ENCODE assay signal across 26 cellular contexts in the genomic region with DNA sequence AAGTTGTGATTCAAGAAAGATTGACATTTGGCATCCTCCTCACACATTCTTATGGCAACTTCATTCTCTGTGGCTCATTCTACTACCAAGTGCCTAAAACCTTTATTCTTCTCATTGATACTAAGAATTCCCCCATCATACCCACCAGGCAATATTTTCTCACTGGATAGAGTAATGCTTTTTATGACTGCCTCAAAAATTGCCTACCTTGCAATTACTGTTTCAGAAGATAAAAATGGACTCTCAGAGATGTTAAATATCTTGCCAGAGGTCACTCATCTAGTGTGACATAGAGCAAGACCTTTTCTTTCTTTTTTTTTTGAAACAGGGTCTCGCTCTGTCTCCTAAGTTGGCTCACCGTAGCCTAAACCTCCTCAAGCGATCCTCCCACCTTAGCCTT.
DNase-seq lines count a peak whose midpoint lies in the region; ATAC-seq, FAIRE-seq and TF ChIP-seq lines count a peak whose summit lies in the region.
"Had no signal": no experiment of that assay in that cellular context is flagged by ENCODE, and none has a peak within 500 bp of the region (broad histone marks: within the 10 kb centered on the region; RNA-seq: fewer than 3 reads in every experiment).

No MANE protein-coding gene starts in this region.

- H3K9me1 ChIP-seq in K562 (ENCODE audit: control insufficient read depth, insufficient read depth, low read length): no peaks in the 10 kb centered on the region

- H3K36me3 Mint-ChIP-seq in CD8-positive, alpha-beta memory T cell: no peaks in the 10 kb centered on the region
- H3K36me3 Mint-ChIP-seq: CD14-positive monocyte had no signal

- CTCF ChIA-PET in HepG2 (lab: Yijun Ruan, JAX; ENCODE audit: low intra/inter-chr PET ratio, low total read pairs) (no interaction called here), K562 (lab: Yijun Ruan, JAX; ENCODE audit: low intra/inter-chr PET ratio) (no interaction called here)
- CTCF ChIA-PET in CD8-positive, alpha-beta memory T cell (lab: Charles Lee): no interaction called here

- FAIRE-seq in HepG2 (lab: Jason Lieb, UNC): no peak
- FAIRE-seq in K562 (lab: Jason Lieb, UNC): no peak
- FAIRE-seq: A204.1, GM12891, GM18507, H54 had no signal

- H2BK5ac ChIP-seq in trophoblast cell (ENCODE audit: low read depth, low read length, poor library complexity): no peak overlapping the region

- no peak overlapping the region for H4K8ac ChIP-seq in trophoblast cell (ENCODE audit: low read depth, low read length)

- TF ChIP-seq EP300 in HepG2 (IDR thresholded peaks at IDR 0.05; ENCODE audit: low read depth in 2 of 2, low read length in 2 of 2): no peak
- no peak for TF ChIP-seq EP300 in HepG2 (CRISPR knock-in tag; IDR thresholded peaks at IDR 0.05; ENCODE audit: borderline replicate concordance)
- no peak for TF ChIP-seq EP300 in K562 (IDR thresholded peaks at IDR 0.05; ENCODE audit: low read length)

- H2AK5ac ChIP-seq in trophoblast cell (ENCODE audit: low read length): no peak overlapping the region

- POLR2A ChIA-PET in HepG2 (lab: Yijun Ruan, JAX) (no interaction called here), K562 (lab: Yijun Ruan, JAX) (no interaction called here)
- POLR2A ChIA-PET in CD8-positive, alpha-beta memory T cell (lab: Charles Lee): no interaction called here

- BruUV-seq in HepG2 (replicated peaks; lab: Mats Ljungman, UMichigan): no TSS peak
- no TSS peak for BruUV-seq in K562 (replicated peaks; lab: Mats Ljungman, UMichigan)

- H3K4me1 ChIP-seq in HepG2 (ENCODE audit: insufficient read depth, low read length) (no peaks in the 10 kb centered on the region), right lobe of liver (peaks cover 0 to 7% (median 0%) of the 10 kb centered on the region in 4 donors), K562 (replicated peaks in 1 of 2; ENCODE audit: control insufficient read depth in 2 of 2, insufficient read depth in 2 of 2, low read length in 2 of 2) (no peaks in the 10 kb centered on the region), trophoblast cell (ENCODE audit: control insufficient read depth in 1 of 2, insufficient read depth in 2 of 2, low read length in 2 of 2) (no peaks in the 10 kb centered on the region)
- H3K4me1 ChIP-seq in CD8-positive, alpha-beta memory T cell (ENCODE audit: insufficient read depth, low read length): no peaks in the 10 kb centered on the region
- H3K4me1 ChIP-seq: BE2C, HAP-1 had no signal

- H3K23ac ChIP-seq in trophoblast cell (ENCODE audit: low read length): no peak overlapping the region

- no peaks in the 10 kb centered on the region for H3K79me2 ChIP-seq in HepG2 (ENCODE audit: insufficient read depth, low read length)
- no peaks in the 10 kb centered on the region for H3K79me2 ChIP-seq in K562 (ENCODE audit: control insufficient read depth, insufficient read depth, low read length)
- H3K79me2 ChIP-seq in trophoblast cell (ENCODE audit: control insufficient read depth, insufficient read depth, low read length, poor library complexity): no peaks in the 10 kb centered on the region

- no peak overlapping the region for H3K18ac ChIP-seq in trophoblast cell (ENCODE audit: low read length)

- TF ChIP-seq POLR2A in HepG2 (IDR thresholded peaks at IDR 0.05; ENCODE audit: insufficient read depth in 1 of 2, low read depth in 2 of 2, low read length in 2 of 2) (no peak), right lobe of liver (IDR thresholded peaks at IDR 0.05) (no peak), K562 (conservative IDR thresholded peaks at IDR 0.05) (no peak)

- H3K27me3 Mint-ChIP-seq in CD8-positive, alpha-beta memory T cell: no peaks in the 10 kb centered on the region
- H3K27me3 Mint-ChIP-seq: CD4-positive, alpha-beta T cell had no signal

- H3K79me1 ChIP-seq in trophoblast cell (ENCODE audit: low read length): no peaks in the 10 kb centered on the region

- H3K4me3 Mint-ChIP-seq in CD8-positive, alpha-beta memory T cell: no peak overlapping the region
- H3K4me3 Mint-ChIP-seq: CD14-positive monocyte; CD4-positive, alpha-beta T cell; HFFc6 had no signal

- DNase-seq in HepG2 (ENCODE audit: low spot score): no peak
- no peak for DNase-seq in right lobe of liver
- no peak for DNase-seq in K562 (ENCODE audit: extremely low read depth in 1 of 4, low spot score in 3 of 4)
- no peak for DNase-seq in trophoblast cell
- no peak for DNase-seq in mucosa of gallbladder (ENCODE audit: low spot score)
- no peak for DNase-seq in activated CD8-positive, alpha-beta memory T cell treated with anti-CD3 and anti-CD28 coated beads, Interleukin-2, amount 50 U/mL, for 48 hours
- DNase-seq in CD8-positive, alpha-beta memory T cell: no peak
- DNase-seq: ACHN; AML-193; BE2C; Calu3; CD4-positive, alpha-beta T cell; COR-L47; DMS53; DMS79 treated with DMSO at 0.1 percent for 48 hours; GF-D8; GOT3; HFFc6 had no signal

- no peak overlapping the region for H3K4ac ChIP-seq in trophoblast cell (ENCODE audit: low read depth, low read length)

- WGBS in HepG2 (ENCODE audit: low lambda C conversion rate): 73% methylated on average over 3 of the region's 3 CpGs
- 95% methylated on average over 3 of the region's 3 CpGs for WGBS in right lobe of liver (ENCODE audit: insufficient coverage, low coverage, low lambda C conversion rate, missing lambda C conversion rate)
- 11% methylated on average over 3 of the region's 3 CpGs for WGBS in K562 (ENCODE audit: insufficient coverage, low coverage, missing lambda C conversion rate)
- WGBS in trophoblast cell (ENCODE audit: extremely low coverage, insufficient coverage, insufficient read length): no CpG with 5 or more reads among the region's 3 CpGs

- TF ChIP-seq RAD21 in HepG2 (CRISPR knock-in tag; IDR thresholded peaks at IDR 0.05) (no peak), K562 (CRISPR knock-in tag; conservative IDR thresholded peaks at IDR 0.05 in 1 of 2, IDR thresholded peaks at IDR 0.05 in 1 of 2) (no peak)

- no peak overlapping the region for H2BK120ac ChIP-seq in trophoblast cell (ENCODE audit: insufficient read depth, low read length, poor library complexity)

- H3K27me3 ChIP-seq in HepG2 (ENCODE audit: control insufficient read depth in 1 of 2, insufficient read depth in 2 of 2, low read length in 2 of 2): no peaks in the 10 kb centered on the region; a peak in 1 of 5 replicates
- no peaks in the 10 kb centered on the region for H3K27me3 ChIP-seq in right lobe of liver
- H3K27me3 ChIP-seq in K562 (ENCODE audit: control insufficient read depth in 2 of 2, insufficient read depth in 2 of 2, low read length in 2 of 2): no peaks in the 10 kb centered on the region
- no peaks in the 10 kb centered on the region for H3K27me3 ChIP-seq in trophoblast cell (ENCODE audit: insufficient read depth, low read length)
- no peaks in the 10 kb centered on the region for H3K27me3 ChIP-seq in CD8-positive, alpha-beta memory T cell (ENCODE audit: insufficient read depth, low read length, poor library complexity, severe bottlenecking)
- H3K27me3 ChIP-seq: BE2C; BLaER1 treated with 17β-estradiol and CSF1 and Interleukin-3, amounts not matched to agents 10 nM and 100 nM had no signal

- H2AFZ ChIP-seq in HepG2 (ENCODE audit: low read length) (no peak overlapping the region), K562 (ENCODE audit: low read depth, low read length) (no peak overlapping the region), trophoblast cell (ENCODE audit: insufficient read depth, low read length, poor library complexity) (no peak overlapping the region)

- H3K4me3 ChIP-seq in HepG2 (replicated peaks in 1 of 3; ENCODE audit: insufficient read depth in 1 of 3, low read depth in 2 of 3, low read length in 3 of 3) (no peak overlapping the region), right lobe of liver (no peak overlapping the region), K562 (no peak overlapping the region), trophoblast cell (ENCODE audit: low read depth, low read length) (no peak overlapping the region)
- no peak overlapping the region for H3K4me3 ChIP-seq in CD8-positive, alpha-beta memory T cell (ENCODE audit: low read length)
- H3K4me3 ChIP-seq: BLaER1 treated with 17β-estradiol and CSF1 and Interleukin-3, amounts not matched to agents 10 nM and 100 nM; HAP-1 had no signal

- intact Hi-C loops in HepG2 (cut with micrococcal nuclease; ENCODE audit: unreplicated experiment): no loop called here
- intact Hi-C loops in right lobe of liver (cut with DNase I): no loop called here
- intact Hi-C loops in K562 (cut with micrococcal nuclease): loop anchor here (5.0 kb wide), 1 partner anchor 63 kb away; no protein-coding TSS in a partner anchor

- H3K14ac ChIP-seq in trophoblast cell (ENCODE audit: low read length): no peak overlapping the region

- no peaks in the 10 kb centered on the region for H3K4me1 Mint-ChIP-seq in CD8-positive, alpha-beta memory T cell
- H3K4me1 Mint-ChIP-seq: CD14-positive monocyte had no signal

- in situ Hi-C loops in HepG2 (cut with HindIII; ENCODE audit: extremely low pct_ligation_motif_present, low pct_unique_long_range_greater_than_20kb): loop anchor here (5.0 kb wide), 1 partner anchor 303 kb away; no protein-coding TSS in a partner anchor
- in situ Hi-C loops in K562 (cut with MboI): loop anchor here (25.0 kb wide), 1 partner anchor 303 kb away; no protein-coding TSS in a partner anchor

- H3K9me3 ChIP-seq in HepG2 (ENCODE audit: low read length) (no peaks in the 10 kb centered on the region), right lobe of liver (no peaks in the 10 kb centered on the region), K562 (replicated peaks; ENCODE audit: control insufficient read depth, insufficient read depth, low read depth, low read length) (no peaks in the 10 kb centered on the region), trophoblast cell (ENCODE audit: insufficient read depth, low read depth, low read length) (no peaks in the 10 kb centered on the region)
- no peaks in the 10 kb centered on the region for H3K9me3 ChIP-seq in CD8-positive, alpha-beta memory T cell (ENCODE audit: low read length)
- H3K9me3 ChIP-seq: BE2C; BLaER1 treated with 17β-estradiol and CSF1 and Interleukin-3, amounts not matched to agents 10 nM and 100 nM; HAP-1 had no signal

- no peak overlapping the region for H3K4me2 ChIP-seq in HepG2 (ENCODE audit: low read depth, low read length)
- no peak overlapping the region for H3K4me2 ChIP-seq in K562 (ENCODE audit: insufficient read depth, low read length)
- H3K4me2 ChIP-seq in trophoblast cell (ENCODE audit: low read length): no peak overlapping the region
- H3K4me2 ChIP-seq: BLaER1 treated with 17β-estradiol and CSF1 and Interleukin-3, amounts not matched to agents 10 nM and 100 nM had no signal

- H3K9ac ChIP-seq in HepG2 (ENCODE audit: insufficient read depth, low read depth, low read length) (no peak overlapping the region), K562 (ENCODE audit: insufficient read depth in 1 of 2, low read depth in 2 of 2, low read length in 2 of 2) (no peak overlapping the region), trophoblast cell (ENCODE audit: low read length) (peak overlapping the region; percentile 40)
- H3K9ac ChIP-seq: BLaER1 treated with 17β-estradiol and CSF1 and Interleukin-3, amounts not matched to agents 10 nM and 100 nM had no signal

- no peak overlapping the region for H4K91ac ChIP-seq in trophoblast cell (ENCODE audit: low read depth, low read length)

- TF ChIP-seq CTCF in HepG2 (CRISPR knock-in tag; IDR thresholded peaks at IDR 0.05): no peak
- TF ChIP-seq CTCF in right lobe of liver (IDR thresholded peaks at IDR 0.05): no peak
- TF ChIP-seq CTCF in K562 (IDR thresholded peaks at IDR 0.05 in 2 of 3, conservative IDR thresholded peaks at IDR 0.05 in 1 of 3; ENCODE audit: insufficient read depth in 2 of 3, low read depth in 1 of 3, low read length in 3 of 3): no peak

- H3K9me3 Mint-ChIP-seq in CD8-positive, alpha-beta memory T cell: peaks cover 0 to 4% (median 2%) of the 10 kb centered on the region in 5 donors
- H3K9me3 Mint-ChIP-seq: CD4-positive, alpha-beta T cell had no signal

- H3K36me3 ChIP-seq in HepG2 (replicated peaks in 1 of 2; ENCODE audit: control insufficient read depth in 1 of 2, insufficient read depth in 2 of 2, low read length in 2 of 2) (no peaks in the 10 kb centered on the region), right lobe of liver (no peaks in the 10 kb centered on the region), K562 (ENCODE audit: control insufficient read depth, insufficient read depth, low read length) (no peaks in the 10 kb centered on the region), trophoblast cell (ENCODE audit: control insufficient read depth in 1 of 2, insufficient read depth in 2 of 2, low read length in 2 of 2) (no peaks in the 10 kb centered on the region)
- H3K36me3 ChIP-seq in CD8-positive, alpha-beta memory T cell (ENCODE audit: insufficient read depth, low read length): no peaks in the 10 kb centered on the region
- H3K36me3 ChIP-seq: BE2C; BLaER1 treated with 17β-estradiol and CSF1 and Interleukin-3, amounts not matched to agents 10 nM and 100 nM; HAP-1 had no signal

- H4K20me1 ChIP-seq in HepG2 (ENCODE audit: insufficient read depth, low read length) (no peaks in the 10 kb centered on the region), K562 (replicated peaks; ENCODE audit: control insufficient read depth, insufficient read depth, low read length) (no peaks in the 10 kb centered on the region)
- H4K20me1 ChIP-seq: BLaER1 treated with 17β-estradiol and CSF1 and Interleukin-3, amounts not matched to agents 10 nM and 100 nM had no signal

- ATAC-seq in HepG2: no peak
- ATAC-seq in right lobe of liver: no peak
- ATAC-seq in K562: no peak

- no peak overlapping the region for H3K27ac ChIP-seq in HepG2 (ENCODE audit: extremely low read length, insufficient read depth, low read length)
- no peak overlapping the region for H3K27ac ChIP-seq in right lobe of liver
- no peak overlapping the region for H3K27ac ChIP-seq in K562 (ENCODE audit: extremely low read depth, low read depth, low read length)
- no peak overlapping the region for H3K27ac ChIP-seq in trophoblast cell (ENCODE audit: low read depth, low read length)
- no peak overlapping the region for H3K27ac ChIP-seq in CD8-positive, alpha-beta memory T cell (ENCODE audit: low read depth, low read length)
- H3K27ac ChIP-seq: 22Rv1; BLaER1 treated with 17β-estradiol and CSF1 and Interleukin-3, amounts not matched to agents 10 nM and 100 nM had no signal

- no peak overlapping the region for H3K27ac Mint-ChIP-seq in CD8-positive, alpha-beta memory T cell
- H3K27ac Mint-ChIP-seq: CD14-positive monocyte; CD4-positive, alpha-beta T cell; HFFc6 had no signal

- no peak overlapping the region for H2BK12ac ChIP-seq in trophoblast cell (ENCODE audit: low read length)

- no peak overlapping the region for H4K12ac ChIP-seq in trophoblast cell (ENCODE audit: low read depth, low read length)
